In genomic region chr9:69175488-69175872, GRCh38 we compare ENCODE assay signal across 8 cellular contexts. TPM values are rescaled to one million over a fixed set of nuclear protein-coding genes. Genes with fewer than 3 reads are reported as not detected.
DNase-seq lines count a peak whose midpoint lies in the region; ATAC-seq and TF ChIP-seq lines count a peak whose summit lies in the region.

No MANE protein-coding gene starts in this region.

- H3K27ac ChIP-seq in SJSA1 (no peak overlapping the region), vagina (peak overlapping the region; percentile 6)

- H3K4me1 ChIP-seq in SJSA1 (replicated peaks): peaks cover 44% of the 10 kb centered on the region
- peaks cover 38% of the 10 kb centered on the region for H3K4me1 ChIP-seq in iPS-15b (ENCODE audit: control insufficient read depth, insufficient read depth, low read length)
- peaks cover 49% of the 10 kb centered on the region for H3K4me1 ChIP-seq in vagina

- H3K36me3 ChIP-seq in SJSA1: peaks cover 4% of the 10 kb centered on the region; the same call in 1 of the 2 replicates
- H3K36me3 ChIP-seq in iPS-15b (ENCODE audit: control insufficient read depth, insufficient read depth, low read length): no peaks in the 10 kb centered on the region
- H3K36me3 ChIP-seq in vagina: no peaks in the 10 kb centered on the region

- H3K27me3 ChIP-seq in SJSA1 (replicated peaks): no peaks in the 10 kb centered on the region
- no peaks in the 10 kb centered on the region for H3K27me3 ChIP-seq in iPS-15b (ENCODE audit: control insufficient read depth, insufficient read depth, low read length)
- H3K27me3 ChIP-seq in vagina: no peaks in the 10 kb centered on the region

- H3K9ac ChIP-seq in iPS-15b (ENCODE audit: low read depth, low read length): no peak overlapping the region

- H3K4me3 ChIP-seq in SJSA1: peak overlapping the region; percentile 86
- H3K4me3 ChIP-seq in iPS-15b (ENCODE audit: low read depth, low read length): peak overlapping the region; percentile 73
- H3K4me3 ChIP-seq in vagina: peak overlapping the region; percentile 59 to 63

- H3K9me3 ChIP-seq in SJSA1 (replicated peaks) (no peaks in the 10 kb centered on the region), iPS-15b (ENCODE audit: control insufficient read depth, insufficient read depth, low read length) (no peaks in the 10 kb centered on the region), vagina (no peaks in the 10 kb centered on the region)

- TF ChIP-seq CTCF in vagina (IDR thresholded peaks at IDR 0.05): no peak

- DNase-seq in SJSA1 (ENCODE audit: low read depth in 1 of 2, low spot score in 2 of 2): no peak
- no peak for DNase-seq in vagina (ENCODE audit: extremely low spot score in 2 of 2)
- no peak for DNase-seq in stimulated activated naive CD4-positive, alpha-beta T cell (lab: John Stamatoyannopoulos, UW)
- no peak for DNase-seq in RKO (ENCODE audit: low spot score)
- no peak for DNase-seq in NCI-H128 (lab: John Stamatoyannopoulos, UW; ENCODE audit: unreplicated experiment)

- no peak for TF ChIP-seq POLR2A in vagina (IDR thresholded peaks at IDR 0.05)

- ATAC-seq in GM18873 (IDR thresholded peaks at IDR 0.05; ENCODE audit: low FRiP score, unreplicated experiment) (peak; percentile 7), HG02623 (IDR thresholded peaks at IDR 0.05; ENCODE audit: unreplicated experiment) (peak; percentile 3)

- intact Hi-C loops in vagina (cut with DNase I): no loop called here

RNA-seq across cellular contexts. Expression of gene TJP2, which starts 1.4 kb away (rescaled TPM):
- total RNA-seq in SJSA1 (2014; rRNA removed; shearing (Covaris generic)): 15.0 and 25.8 TPM in 2 replicates
- 68.3 TPM for total RNA-seq in vagina
